Comparison of ENCODE assay signal across 1 cellular context in the genomic region with DNA sequence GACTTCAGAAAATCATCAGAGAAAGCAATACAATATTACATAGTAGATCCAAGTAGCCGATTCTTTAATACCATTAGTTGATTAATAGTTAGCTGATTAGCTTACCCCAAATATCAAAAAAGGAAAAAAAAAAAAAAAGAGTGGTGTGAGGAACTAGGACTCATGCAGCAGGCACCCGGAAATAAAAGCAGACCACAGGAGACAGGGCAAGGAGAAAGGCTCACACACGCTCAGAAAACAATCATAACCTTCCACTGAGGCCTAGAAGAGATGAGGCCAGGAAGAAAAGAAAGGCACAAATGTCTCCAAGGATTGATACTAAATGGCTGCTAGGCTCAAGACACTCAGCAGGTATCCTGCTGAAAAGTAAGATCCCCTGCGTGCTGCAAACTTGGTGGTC.
TF ChIP-seq lines count a peak whose summit lies in the region.

No MANE protein-coding gene starts in this region.

TF ChIP-seq in GM23338, 12 proteins besides CTCF, POLR2A, EP300 and RAD21 (continued from another document):
- TF ChIP-seq, protein P1, sequence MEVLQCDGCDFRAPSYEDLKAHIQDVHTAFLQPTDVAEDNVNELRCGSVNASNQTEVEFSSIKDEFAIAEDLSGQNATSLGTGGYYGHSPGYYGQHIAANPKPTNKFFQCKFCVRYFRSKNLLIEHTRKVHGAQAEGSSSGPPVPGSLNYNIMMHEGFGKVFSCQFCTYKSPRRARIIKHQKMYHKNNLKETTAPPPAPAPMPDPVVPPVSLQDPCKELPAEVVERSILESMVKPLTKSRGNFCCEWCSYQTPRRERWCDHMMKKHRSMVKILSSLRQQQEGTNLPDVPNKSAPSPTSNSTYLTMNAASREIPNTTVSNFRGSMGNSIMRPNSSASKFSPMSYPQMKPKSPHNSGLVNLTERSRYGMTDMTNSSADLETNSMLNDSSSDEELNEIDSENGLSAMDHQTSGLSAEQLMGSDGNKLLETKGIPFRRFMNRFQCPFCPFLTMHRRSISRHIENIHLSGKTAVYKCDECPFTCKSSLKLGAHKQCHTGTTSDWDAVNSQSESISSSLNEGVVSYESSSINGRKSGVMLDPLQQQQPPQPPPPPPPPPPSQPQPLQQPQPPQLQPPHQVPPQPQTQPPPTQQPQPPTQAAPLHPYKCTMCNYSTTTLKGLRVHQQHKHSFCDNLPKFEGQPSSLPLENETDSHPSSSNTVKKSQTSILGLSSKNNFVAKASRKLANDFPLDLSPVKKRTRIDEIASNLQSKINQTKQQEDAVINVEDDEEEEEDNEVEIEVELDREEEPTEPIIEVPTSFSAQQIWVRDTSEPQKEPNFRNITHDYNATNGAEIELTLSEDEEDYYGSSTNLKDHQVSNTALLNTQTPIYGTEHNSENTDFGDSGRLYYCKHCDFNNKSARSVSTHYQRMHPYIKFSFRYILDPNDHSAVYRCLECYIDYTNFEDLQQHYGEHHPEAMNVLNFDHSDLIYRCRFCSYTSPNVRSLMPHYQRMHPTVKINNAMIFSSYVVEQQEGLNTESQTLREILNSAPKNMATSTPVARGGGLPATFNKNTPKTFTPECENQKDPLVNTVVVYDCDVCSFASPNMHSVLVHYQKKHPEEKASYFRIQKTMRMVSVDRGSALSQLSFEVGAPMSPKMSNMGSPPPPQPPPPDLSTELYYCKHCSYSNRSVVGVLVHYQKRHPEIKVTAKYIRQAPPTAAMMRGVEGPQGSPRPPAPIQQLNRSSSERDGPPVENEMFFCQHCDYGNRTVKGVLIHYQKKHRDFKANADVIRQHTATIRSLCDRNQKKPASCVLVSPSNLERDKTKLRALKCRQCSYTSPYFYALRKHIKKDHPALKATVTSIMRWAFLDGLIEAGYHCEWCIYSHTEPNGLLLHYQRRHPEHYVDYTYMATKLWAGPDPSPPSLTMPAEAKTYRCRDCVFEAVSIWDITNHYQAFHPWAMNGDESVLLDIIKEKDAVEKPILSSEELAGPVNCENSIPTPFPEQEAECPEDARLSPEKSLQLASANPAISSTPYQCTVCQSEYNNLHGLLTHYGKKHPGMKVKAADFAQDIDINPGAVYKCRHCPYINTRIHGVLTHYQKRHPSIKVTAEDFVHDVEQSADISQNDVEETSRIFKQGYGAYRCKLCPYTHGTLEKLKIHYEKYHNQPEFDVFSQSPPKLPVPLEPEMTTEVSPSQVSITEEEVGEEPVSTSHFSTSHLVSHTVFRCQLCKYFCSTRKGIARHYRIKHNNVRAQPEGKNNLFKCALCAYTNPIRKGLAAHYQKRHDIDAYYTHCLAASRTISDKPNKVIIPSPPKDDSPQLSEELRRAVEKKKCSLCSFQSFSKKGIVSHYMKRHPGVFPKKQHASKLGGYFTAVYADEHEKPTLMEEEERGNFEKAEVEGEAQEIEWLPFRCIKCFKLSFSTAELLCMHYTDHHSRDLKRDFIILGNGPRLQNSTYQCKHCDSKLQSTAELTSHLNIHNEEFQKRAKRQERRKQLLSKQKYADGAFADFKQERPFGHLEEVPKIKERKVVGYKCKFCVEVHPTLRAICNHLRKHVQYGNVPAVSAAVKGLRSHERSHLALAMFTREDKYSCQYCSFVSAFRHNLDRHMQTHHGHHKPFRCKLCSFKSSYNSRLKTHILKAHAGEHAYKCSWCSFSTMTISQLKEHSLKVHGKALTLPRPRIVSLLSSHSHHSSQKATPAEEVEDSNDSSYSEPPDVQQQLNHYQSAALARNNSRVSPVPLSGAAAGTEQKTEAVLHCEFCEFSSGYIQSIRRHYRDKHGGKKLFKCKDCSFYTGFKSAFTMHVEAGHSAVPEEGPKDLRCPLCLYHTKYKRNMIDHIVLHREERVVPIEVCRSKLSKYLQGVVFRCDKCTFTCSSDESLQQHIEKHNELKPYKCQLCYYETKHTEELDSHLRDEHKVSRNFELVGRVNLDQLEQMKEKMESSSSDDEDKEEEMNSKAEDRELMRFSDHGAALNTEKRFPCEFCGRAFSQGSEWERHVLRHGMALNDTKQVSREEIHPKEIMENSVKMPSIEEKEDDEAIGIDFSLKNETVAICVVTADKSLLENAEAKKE (CRISPR knock-in tag; IDR thresholded peaks at IDR 0.05): no peak
